Comparison of ENCODE assay signal across 14 cellular contexts in the genomic region with DNA sequence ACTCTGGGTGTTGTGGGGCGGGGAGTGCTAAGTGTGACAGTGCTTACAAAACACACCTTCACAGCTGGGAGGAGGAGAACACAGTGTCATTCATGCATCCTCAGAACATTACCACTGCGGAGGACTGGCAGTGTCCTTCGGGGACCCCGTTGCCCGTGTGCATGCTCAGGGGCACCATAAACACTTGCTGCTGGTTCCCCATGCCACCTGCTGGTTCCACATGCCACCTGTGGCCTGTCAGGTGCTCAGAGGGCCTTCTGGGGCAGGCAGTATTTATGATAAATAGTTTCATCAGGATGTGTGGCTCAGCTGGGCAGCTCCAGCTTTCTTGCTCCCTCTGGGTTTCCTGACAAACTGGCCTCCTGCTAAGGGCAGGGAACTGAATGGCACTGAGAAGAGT.
"Had no signal": no experiment of that assay in that cellular context is flagged by ENCODE, and none has a peak within 500 bp of the region (broad histone marks: within the 10 kb centered on the region; RNA-seq: fewer than 3 reads in every experiment).

No MANE protein-coding gene starts in this region.

- H3K4me3 ChIP-seq: lung had no signal

- FAIRE-seq: endothelial cell of umbilical vein, frontal cortex, urothelium cell line had no signal

- DNase-seq: activated effector memory CD4-positive, alpha-beta T cell treated with anti-CD3 and anti-CD28 coated beads, Interleukin-2, amount 50 U/mL, for 16 hours; activated T-cell treated with anti-CD3 and anti-CD28 coated beads, Interleukin-2, amount 50 U/mL, for 24 hours; amygdala; effector CD4-positive, alpha-beta T cell; hippocampal formation; naive thymus-derived CD4-positive, alpha-beta T cell; stimulated activated CD4-positive, alpha-beta T cell treated with anti-CD3 and anti-CD28 coated beads, Interleukin-12 subunit alpha, Interleukin-12 subunit beta, amount 100 ng/mL, for 4 hours; stimulated activated naive CD4-positive, alpha-beta T cell had no signal

- ATAC-seq: activated CD4-positive, CD25-positive, alpha-beta regulatory T cell treated with anti-CD3 and anti-CD28 coated beads, Interleukin-2, amount 50 U/mL, for 24 hours; activated naive CD4-positive, alpha-beta T cell treated with anti-CD3 and anti-CD28 coated beads, Interleukin-2, amount 50 U/mL, for 72 hours; naive thymus-derived CD4-positive, alpha-beta T cell had no signal
